ENCODE assay signal across 1 cellular context in the genomic region with DNA sequence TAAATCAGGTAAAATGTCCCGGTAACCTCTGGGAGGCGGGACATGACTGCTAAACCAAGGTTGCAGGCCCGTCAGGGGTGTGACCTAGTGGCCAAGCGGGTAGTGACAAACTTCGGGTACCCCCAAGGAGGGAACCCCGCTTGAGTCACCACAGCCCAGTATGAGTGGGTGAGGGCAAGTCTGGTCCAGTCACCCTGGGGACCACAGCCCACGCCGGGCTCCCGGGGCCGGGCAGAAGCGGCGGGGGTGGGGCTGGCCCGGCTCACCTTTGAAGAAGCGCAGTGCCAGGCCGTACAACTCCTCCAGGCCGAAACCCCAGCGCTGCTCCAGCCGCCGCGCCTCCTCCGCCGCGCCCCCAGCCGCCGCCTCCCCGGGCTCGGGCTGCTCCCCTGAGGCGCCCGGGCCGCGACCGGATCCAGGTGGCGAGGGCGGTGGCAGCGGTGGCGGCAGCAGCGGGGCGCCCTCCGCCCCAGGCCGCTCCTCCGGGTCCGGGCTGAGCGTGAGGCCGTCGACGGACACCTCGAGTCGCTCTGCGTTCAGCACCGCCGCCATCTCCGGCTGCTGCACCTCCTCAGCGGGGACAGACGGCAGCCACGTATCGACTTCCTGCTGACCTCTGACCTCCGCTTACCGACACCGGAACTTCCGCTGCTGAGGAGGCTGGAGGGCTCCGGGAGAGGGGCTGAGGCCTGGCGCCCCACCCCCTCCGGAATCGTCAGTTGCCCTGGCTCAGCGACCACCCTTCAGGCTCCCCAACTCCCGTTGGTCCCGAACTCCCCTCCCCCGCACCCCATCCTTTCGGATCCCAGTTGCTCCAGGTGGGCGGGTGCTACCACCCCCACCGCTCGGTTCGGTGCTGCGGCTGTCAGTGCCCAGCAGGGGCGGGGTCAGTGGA.
TF ChIP-seq lines count a peak whose summit lies in the region.

A gene (minus strand): TSS at position 618 of the 895 bp plus-strand sequence. CDS start 66 bp downstream, at position 552.

TF ChIP-seq in HEK293, 187 proteins besides CTCF, POLR2A, EP300 and RAD21 (continued from another document and continues in another):
- TF ChIP-seq ZNF785 (tag by site-specific recombination; IDR thresholded peaks at IDR 0.05) = no peak
- TF ChIP-seq, protein P1, sequence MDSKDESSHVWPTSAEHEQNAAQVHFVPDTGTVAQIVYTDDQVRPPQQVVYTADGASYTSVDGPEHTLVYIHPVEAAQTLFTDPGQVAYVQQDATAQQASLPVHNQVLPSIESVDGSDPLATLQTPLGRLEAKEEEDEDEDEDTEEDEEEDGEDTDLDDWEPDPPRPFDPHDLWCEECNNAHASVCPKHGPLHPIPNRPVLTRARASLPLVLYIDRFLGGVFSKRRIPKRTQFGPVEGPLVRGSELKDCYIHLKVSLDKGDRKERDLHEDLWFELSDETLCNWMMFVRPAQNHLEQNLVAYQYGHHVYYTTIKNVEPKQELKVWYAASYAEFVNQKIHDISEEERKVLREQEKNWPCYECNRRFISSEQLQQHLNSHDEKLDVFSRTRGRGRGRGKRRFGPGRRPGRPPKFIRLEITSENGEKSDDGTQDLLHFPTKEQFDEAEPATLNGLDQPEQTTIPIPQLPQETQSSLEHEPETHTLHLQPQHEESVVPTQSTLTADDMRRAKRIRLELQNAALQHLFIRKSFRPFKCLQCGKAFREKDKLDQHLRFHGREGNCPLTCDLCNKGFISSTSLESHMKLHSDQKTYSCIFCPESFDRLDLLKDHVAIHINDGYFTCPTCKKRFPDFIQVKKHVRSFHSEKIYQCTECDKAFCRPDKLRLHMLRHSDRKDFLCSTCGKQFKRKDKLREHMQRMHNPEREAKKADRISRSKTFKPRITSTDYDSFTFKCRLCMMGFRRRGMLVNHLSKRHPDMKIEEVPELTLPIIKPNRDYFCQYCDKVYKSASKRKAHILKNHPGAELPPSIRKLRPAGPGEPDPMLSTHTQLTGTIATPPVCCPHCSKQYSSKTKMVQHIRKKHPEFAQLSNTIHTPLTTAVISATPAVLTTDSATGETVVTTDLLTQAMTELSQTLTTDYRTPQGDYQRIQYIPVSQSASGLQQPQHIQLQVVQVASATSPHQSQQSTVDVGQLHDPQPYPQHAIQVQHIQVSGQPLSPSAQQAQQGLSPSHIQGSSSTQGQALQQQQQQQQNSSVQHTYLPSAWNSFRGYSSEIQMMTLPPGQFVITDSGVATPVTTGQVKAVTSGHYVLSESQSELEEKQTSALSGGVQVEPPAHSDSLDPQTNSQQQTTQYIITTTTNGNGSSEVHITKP (tag by site-specific recombination; IDR thresholded peaks at IDR 0.05) = peak; percentile 92
- peak; percentile 87 for TF ChIP-seq ZNF629 (tag by site-specific recombination; IDR thresholded peaks at IDR 0.05)
- TF ChIP-seq ZNF341 (tag by site-specific recombination; IDR thresholded peaks at IDR 0.05; ENCODE audit: low read depth) = peak; percentile 86
- no peak for TF ChIP-seq ZNF121 (tag by site-specific recombination; IDR thresholded peaks at IDR 0.05)
- TF ChIP-seq GLI2 (tag by site-specific recombination; IDR thresholded peaks at IDR 0.05; ENCODE audit: borderline replicate concordance, low read depth) = no peak
- TF ChIP-seq ZNF423 (tag by site-specific recombination; IDR thresholded peaks at IDR 0.05) = peak; percentile 65
- TF ChIP-seq, protein P2, sequence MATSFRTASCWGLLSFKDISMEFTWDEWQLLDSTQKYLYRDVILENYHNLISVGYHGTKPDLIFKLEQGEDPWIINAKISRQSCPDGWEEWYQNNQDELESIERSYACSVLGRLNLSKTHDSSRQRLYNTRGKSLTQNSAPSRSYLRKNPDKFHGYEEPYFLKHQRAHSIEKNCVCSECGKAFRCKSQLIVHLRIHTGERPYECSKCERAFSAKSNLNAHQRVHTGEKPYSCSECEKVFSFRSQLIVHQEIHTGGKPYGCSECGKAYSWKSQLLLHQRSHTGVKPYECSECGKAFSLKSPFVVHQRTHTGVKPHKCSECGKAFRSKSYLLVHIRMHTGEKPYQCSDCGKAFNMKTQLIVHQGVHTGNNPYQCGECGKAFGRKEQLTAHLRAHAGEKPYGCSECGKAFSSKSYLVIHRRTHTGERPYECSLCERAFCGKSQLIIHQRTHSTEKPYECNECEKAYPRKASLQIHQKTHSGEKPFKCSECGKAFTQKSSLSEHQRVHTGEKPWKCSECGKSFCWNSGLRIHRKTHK (tag by site-specific recombination; IDR thresholded peaks at IDR 0.05) = no peak
- no peak for TF ChIP-seq ZNF214 (tag by site-specific recombination; IDR thresholded peaks at IDR 0.05; ENCODE audit: borderline replicate concordance)
- TF ChIP-seq, protein P3, sequence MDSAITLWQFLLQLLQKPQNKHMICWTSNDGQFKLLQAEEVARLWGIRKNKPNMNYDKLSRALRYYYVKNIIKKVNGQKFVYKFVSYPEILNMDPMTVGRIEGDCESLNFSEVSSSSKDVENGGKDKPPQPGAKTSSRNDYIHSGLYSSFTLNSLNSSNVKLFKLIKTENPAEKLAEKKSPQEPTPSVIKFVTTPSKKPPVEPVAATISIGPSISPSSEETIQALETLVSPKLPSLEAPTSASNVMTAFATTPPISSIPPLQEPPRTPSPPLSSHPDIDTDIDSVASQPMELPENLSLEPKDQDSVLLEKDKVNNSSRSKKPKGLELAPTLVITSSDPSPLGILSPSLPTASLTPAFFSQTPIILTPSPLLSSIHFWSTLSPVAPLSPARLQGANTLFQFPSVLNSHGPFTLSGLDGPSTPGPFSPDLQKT (IDR thresholded peaks at IDR 0.05; ENCODE audit: borderline replicate concordance, low read depth, low read length) = peak; percentile 39; the same call in 1 of the 2 replicates
- no peak for TF ChIP-seq RBAK (tag by site-specific recombination; IDR thresholded peaks at IDR 0.05)
- peak; percentile 87 for TF ChIP-seq ZNF843 (tag by site-specific recombination; IDR thresholded peaks at IDR 0.05)
- no peak for TF ChIP-seq ZNF776 (tag by site-specific recombination; IDR thresholded peaks at IDR 0.05; ENCODE audit: borderline replicate concordance)
- TF ChIP-seq, protein P4, sequence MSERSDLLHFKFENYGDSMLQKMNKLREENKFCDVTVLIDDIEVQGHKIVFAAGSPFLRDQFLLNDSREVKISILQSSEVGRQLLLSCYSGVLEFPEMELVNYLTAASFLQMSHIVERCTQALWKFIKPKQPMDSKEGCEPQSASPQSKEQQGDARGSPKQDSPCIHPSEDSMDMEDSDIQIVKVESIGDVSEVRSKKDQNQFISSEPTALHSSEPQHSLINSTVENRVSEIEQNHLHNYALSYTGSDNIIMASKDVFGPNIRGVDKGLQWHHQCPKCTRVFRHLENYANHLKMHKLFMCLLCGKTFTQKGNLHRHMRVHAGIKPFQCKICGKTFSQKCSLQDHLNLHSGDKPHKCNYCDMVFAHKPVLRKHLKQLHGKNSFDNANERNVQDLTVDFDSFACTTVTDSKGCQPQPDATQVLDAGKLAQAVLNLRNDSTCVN (tag by site-specific recombination; optimal IDR thresholded peaks at IDR 0.05) = peak; percentile 59
- TF ChIP-seq ZNF571 (tag by site-specific recombination; IDR thresholded peaks at IDR 0.05) = no peak
- TF ChIP-seq, protein P5, sequence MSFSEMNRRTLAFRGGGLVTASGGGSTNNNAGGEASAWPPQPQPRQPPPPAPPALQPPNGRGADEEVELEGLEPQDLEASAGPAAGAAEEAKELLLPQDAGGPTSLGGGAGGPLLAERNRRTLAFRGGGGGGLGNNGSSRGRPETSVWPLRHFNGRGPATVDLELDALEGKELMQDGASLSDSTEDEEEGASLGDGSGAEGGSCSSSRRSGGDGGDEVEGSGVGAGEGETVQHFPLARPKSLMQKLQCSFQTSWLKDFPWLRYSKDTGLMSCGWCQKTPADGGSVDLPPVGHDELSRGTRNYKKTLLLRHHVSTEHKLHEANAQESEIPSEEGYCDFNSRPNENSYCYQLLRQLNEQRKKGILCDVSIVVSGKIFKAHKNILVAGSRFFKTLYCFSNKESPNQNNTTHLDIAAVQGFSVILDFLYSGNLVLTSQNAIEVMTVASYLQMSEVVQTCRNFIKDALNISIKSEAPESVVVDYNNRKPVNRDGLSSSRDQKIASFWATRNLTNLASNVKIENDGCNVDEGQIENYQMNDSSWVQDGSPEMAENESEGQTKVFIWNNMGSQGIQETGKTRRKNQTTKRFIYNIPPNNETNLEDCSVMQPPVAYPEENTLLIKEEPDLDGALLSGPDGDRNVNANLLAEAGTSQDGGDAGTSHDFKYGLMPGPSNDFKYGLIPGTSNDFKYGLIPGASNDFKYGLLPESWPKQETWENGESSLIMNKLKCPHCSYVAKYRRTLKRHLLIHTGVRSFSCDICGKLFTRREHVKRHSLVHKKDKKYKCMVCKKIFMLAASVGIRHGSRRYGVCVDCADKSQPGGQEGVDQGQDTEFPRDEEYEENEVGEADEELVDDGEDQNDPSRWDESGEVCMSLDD (tag by site-specific recombination; IDR thresholded peaks at IDR 0.05) = peak; percentile 93
- no peak for TF ChIP-seq ZNF157 (tag by site-specific recombination; IDR thresholded peaks at IDR 0.05)
- TF ChIP-seq, protein P6, sequence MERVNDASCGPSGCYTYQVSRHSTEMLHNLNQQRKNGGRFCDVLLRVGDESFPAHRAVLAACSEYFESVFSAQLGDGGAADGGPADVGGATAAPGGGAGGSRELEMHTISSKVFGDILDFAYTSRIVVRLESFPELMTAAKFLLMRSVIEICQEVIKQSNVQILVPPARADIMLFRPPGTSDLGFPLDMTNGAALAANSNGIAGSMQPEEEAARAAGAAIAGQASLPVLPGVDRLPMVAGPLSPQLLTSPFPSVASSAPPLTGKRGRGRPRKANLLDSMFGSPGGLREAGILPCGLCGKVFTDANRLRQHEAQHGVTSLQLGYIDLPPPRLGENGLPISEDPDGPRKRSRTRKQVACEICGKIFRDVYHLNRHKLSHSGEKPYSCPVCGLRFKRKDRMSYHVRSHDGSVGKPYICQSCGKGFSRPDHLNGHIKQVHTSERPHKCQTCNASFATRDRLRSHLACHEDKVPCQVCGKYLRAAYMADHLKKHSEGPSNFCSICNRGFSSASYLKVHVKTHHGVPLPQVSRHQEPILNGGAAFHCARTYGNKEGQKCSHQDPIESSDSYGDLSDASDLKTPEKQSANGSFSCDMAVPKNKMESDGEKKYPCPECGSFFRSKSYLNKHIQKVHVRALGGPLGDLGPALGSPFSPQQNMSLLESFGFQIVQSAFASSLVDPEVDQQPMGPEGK (tag by site-specific recombination; IDR thresholded peaks at IDR 0.05) = peak; percentile 100
- no peak for TF ChIP-seq ZNF529 (tag by site-specific recombination; IDR thresholded peaks at IDR 0.05; ENCODE audit: insufficient replicate concordance)
- no peak for TF ChIP-seq ZNF514 (tag by site-specific recombination; IDR thresholded peaks at IDR 0.05)
- peak; percentile 91 for TF ChIP-seq KLF8 (tag by site-specific recombination; IDR thresholded peaks at IDR 0.05)
- peak; percentile 35; the same call in 1 of the 2 replicates for TF ChIP-seq ZNF37A (tag by site-specific recombination; IDR thresholded peaks at IDR 0.05)
- TF ChIP-seq TRIM28 (IDR thresholded peaks at IDR 0.05; ENCODE audit: borderline replicate concordance, low read length) = peak; percentile 46; the same call in 1 of the 2 replicates
- TF ChIP-seq ZNF248 (tag by site-specific recombination; IDR thresholded peaks at IDR 0.05) = no peak
- TF ChIP-seq ZNF155 (tag by site-specific recombination; IDR thresholded peaks at IDR 0.05) = no peak
- no peak; the same call in 1 of the 2 replicates for TF ChIP-seq ZNF391 (tag by site-specific recombination; IDR thresholded peaks at IDR 0.05; ENCODE audit: borderline replicate concordance, low read depth)
- no peak for TF ChIP-seq ZNF791 (tag by site-specific recombination; IDR thresholded peaks at IDR 0.05)
- TF ChIP-seq BCL11B (tag by site-specific recombination; IDR thresholded peaks at IDR 0.05; ENCODE audit: low read depth) = peak; percentile 98
- TF ChIP-seq ZNF544 (tag by site-specific recombination; IDR thresholded peaks at IDR 0.05) = no peak
- no peak for TF ChIP-seq ZNF202 (tag by site-specific recombination; IDR thresholded peaks at IDR 0.05; ENCODE audit: borderline replicate concordance)
- TF ChIP-seq SP2 (tag by site-specific recombination; IDR thresholded peaks at IDR 0.05) = peak; percentile 96
- no peak for TF ChIP-seq ZNF311 (tag by site-specific recombination; IDR thresholded peaks at IDR 0.05; ENCODE audit: borderline replicate concordance)
- TF ChIP-seq ZNF837 (tag by site-specific recombination; IDR thresholded peaks at IDR 0.05) = no peak
- TF ChIP-seq PRDM1 (tag by site-specific recombination; IDR thresholded peaks at IDR 0.05) = no peak
- TF ChIP-seq ZNF354C (tag by site-specific recombination; IDR thresholded peaks at IDR 0.05; ENCODE audit: borderline replicate concordance, low read depth) = no peak
- no peak for TF ChIP-seq SETDB1 (IDR thresholded peaks at IDR 0.05; ENCODE audit: insufficient read length, low read length)
- no peak for TF ChIP-seq ZNF416 (tag by site-specific recombination; IDR thresholded peaks at IDR 0.05)
- TF ChIP-seq ZBTB17 (tag by site-specific recombination; IDR thresholded peaks at IDR 0.05) = peak; percentile 99
- no peak; the same call in 1 of the 2 replicates for TF ChIP-seq ZNF792 (tag by site-specific recombination; IDR thresholded peaks at IDR 0.05)
- peak; percentile 93 for TF ChIP-seq SP3 (tag by site-specific recombination; IDR thresholded peaks at IDR 0.05)
- TF ChIP-seq ZNF701 (tag by site-specific recombination; IDR thresholded peaks at IDR 0.05) = no peak
- peak; percentile 93 for TF ChIP-seq ZNF335 (tag by site-specific recombination; conservative IDR thresholded peaks at IDR 0.05)
- peak; percentile 83 for TF ChIP-seq GLIS1 (tag by site-specific recombination; IDR thresholded peaks at IDR 0.05)
- no peak for TF ChIP-seq FEZF1 (tag by site-specific recombination; IDR thresholded peaks at IDR 0.05)
- no peak for TF ChIP-seq ZNF146 (tag by site-specific recombination; IDR thresholded peaks at IDR 0.05)
- peak; percentile 87 for TF ChIP-seq WT1 (tag by site-specific recombination; IDR thresholded peaks at IDR 0.05)
- TF ChIP-seq ZNF138 (tag by site-specific recombination; IDR thresholded peaks at IDR 0.05; ENCODE audit: borderline replicate concordance) = no peak
- TF ChIP-seq, protein P7, sequence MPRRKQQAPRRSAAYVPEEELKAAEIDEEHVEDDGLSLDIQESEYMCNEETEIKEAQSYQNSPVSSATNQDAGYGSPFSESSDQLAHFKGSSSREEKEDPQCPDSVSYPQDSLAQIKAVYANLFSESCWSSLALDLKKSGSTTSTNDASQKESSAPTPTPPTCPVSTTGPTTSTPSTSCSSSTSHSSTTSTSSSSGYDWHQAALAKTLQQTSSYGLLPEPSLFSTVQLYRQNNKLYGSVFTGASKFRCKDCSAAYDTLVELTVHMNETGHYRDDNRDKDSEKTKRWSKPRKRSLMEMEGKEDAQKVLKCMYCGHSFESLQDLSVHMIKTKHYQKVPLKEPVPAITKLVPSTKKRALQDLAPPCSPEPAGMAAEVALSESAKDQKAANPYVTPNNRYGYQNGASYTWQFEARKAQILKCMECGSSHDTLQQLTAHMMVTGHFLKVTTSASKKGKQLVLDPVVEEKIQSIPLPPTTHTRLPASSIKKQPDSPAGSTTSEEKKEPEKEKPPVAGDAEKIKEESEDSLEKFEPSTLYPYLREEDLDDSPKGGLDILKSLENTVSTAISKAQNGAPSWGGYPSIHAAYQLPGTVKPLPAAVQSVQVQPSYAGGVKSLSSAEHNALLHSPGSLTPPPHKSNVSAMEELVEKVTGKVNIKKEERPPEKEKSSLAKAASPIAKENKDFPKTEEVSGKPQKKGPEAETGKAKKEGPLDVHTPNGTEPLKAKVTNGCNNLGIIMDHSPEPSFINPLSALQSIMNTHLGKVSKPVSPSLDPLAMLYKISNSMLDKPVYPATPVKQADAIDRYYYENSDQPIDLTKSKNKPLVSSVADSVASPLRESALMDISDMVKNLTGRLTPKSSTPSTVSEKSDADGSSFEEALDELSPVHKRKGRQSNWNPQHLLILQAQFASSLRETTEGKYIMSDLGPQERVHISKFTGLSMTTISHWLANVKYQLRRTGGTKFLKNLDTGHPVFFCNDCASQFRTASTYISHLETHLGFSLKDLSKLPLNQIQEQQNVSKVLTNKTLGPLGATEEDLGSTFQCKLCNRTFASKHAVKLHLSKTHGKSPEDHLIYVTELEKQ (tag by site-specific recombination; IDR thresholded peaks at IDR 0.05; ENCODE audit: borderline replicate concordance) = peak; percentile 14; the same call in 1 of the 2 replicates
